In the genomic region with DNA sequence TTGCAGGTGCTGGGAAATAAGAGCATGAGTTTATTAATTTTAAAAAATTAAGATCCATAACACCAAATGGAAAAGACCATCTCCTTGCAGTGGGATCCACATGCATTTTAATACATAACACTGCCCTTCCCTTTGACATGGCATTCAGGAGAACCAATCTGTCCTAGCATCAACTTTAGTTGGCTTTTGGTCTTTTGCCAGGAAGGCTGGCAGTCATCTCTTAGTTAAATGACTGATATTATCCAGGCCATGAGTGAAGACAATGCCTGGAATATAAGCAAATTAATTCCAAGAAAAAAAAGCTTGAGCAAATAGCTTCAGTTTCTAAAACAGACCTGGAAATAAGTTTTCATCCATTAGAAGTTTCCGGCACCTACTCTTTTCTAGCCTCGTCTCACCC, we compare ENCODE assay signal across 18 cellular contexts.
"Had no signal": no experiment of that assay in that cellular context is flagged by ENCODE, and none has a peak within 500 bp of the region (broad histone marks: within the 10 kb centered on the region; RNA-seq: fewer than 3 reads in every experiment).

No MANE protein-coding gene starts in this region.

- H3K27me3 ChIP-seq: MG63 had no signal

- H3K27ac ChIP-seq: RWPE1 had no signal

- H3K9me3 ChIP-seq: MG63 had no signal

- H3K36me3 ChIP-seq: MG63 had no signal

- H3K4me3 ChIP-seq: MG63 had no signal

- DNase-seq: KBM-7; MG63; NCI-H1092; NCI-H1105 treated with DMSO at 0.1 percent for 48 hours; NCI-H1417 treated with DMSO at 0.1 percent for 48 hours; NCI-H146; NCI-H1694 treated with DMSO at 0.1 percent for 48 hours; NCI-H1930; NCI-H2171; NCI-H226; NCI-H510A treated with DMSO at 0.1 percent for 48 hours; NCI-H526; NCI-H748 treated with DMSO at 0.1 percent for 48 hours; NK-92 treated with Interleukin-12 subunit alpha and Interleukin-12 subunit beta, amount 100 ng/mL, for 24 hours; PC-3; SHP77; T-helper 1 cell had no signal
